Comparison of ENCODE assay signal across 26 cellular contexts in the genomic region with DNA sequence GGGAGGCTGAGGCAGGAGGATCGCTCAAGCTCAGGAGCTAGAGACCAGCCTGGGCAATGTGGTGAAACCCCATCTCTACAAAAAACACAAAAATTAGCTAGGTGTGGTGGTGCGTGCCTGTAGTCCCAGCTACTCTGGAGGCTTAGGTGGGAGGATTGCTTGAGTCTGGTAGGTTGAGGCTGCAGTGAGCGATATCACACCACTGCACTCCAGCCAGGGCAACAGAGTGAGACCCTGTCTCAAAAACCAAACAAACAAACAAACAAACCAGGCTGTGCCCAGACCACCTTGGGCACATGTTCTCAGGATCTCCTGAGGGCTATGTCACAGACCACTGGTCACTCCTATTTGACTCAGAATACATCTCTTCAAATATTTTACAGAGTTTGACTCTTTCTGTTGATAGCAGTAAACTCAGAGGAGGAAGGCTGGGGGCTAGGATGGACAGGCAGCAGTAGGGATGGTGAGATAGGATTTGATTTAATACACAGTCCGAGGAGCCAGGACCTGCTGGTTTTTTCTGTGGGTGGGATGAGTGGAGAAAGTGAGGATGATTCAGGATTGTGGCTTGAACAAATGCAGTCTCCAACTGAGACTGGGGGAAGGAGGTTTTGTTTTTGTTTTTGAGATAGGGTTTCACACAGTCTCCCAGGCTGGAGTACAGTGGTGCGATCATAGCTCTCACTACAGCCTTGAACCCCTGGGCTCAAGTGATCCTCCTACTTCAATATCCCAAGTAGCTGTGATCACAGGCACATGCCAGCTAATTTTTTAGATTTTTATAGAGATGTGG. TPM values are rescaled to one million over a fixed set of nuclear protein-coding genes. Genes with fewer than 3 reads are reported as not detected.
DNase-seq lines count a peak whose midpoint lies in the region; ATAC-seq and TF ChIP-seq lines count a peak whose summit lies in the region.
"Had no signal": no experiment of that assay in that cellular context is flagged by ENCODE, and none has a peak within 500 bp of the region (broad histone marks: within the 10 kb centered on the region; RNA-seq: fewer than 3 reads in every experiment).

No MANE protein-coding gene starts in this region.

- no peak for DNase-seq in activated naive CD4-positive, alpha-beta T cell treated with anti-CD3 and anti-CD28 coated beads for 36 hours
- DNase-seq in brain microvascular endothelial cell (peak; percentile 84), stromal cell of bone marrow (ENCODE audit: low read depth) (peak; percentile 28), colonic mucosa (no peak), KG1 (lab: John Stamatoyannopoulos, UW) (no peak)
- DNase-seq: 8988T; activated CD4-positive, alpha-beta T cell treated with anti-CD3 and anti-CD28 coated beads, Interleukin-2, amount 50 U/mL, for 1 hour; activated naive CD4-positive, alpha-beta T cell treated with anti-CD3 and anti-CD28 coated beads, Interleukin-2, amount 10 ng/mL, durations not matched to agents 7 days and 5 days; CD8-positive, alpha-beta T cell; left lung; NCI-H1092 treated with DMSO at 0.1 percent for 48 hours; NCI-H187 treated with DMSO at 0.1 percent for 48 hours; NCI-H748 treated with DMSO at 0.1 percent for 48 hours; small intestine; substantia nigra had no signal

- H3K4me1 Mint-ChIP-seq in activated naive CD4-positive, alpha-beta T cell treated with anti-CD3 and anti-CD28 coated beads, Interleukin-2, amount 50 U/mL, for 24 hours: no peaks in the 10 kb centered on the region
- no peaks in the 10 kb centered on the region for H3K4me1 Mint-ChIP-seq in activated naive CD4-positive, alpha-beta T cell treated with anti-CD3 and anti-CD28 coated beads for 36 hours (ENCODE audit: low read depth)
- peaks cover 64% of the 10 kb centered on the region for H3K4me1 Mint-ChIP-seq in nephron
- H3K4me1 Mint-ChIP-seq: activated naive CD4-positive, alpha-beta T cell treated with anti-CD3 and anti-CD28 coated beads, Interleukin-2, amount 10 ng/mL, durations not matched to agents 7 days and 5 days; central memory CD8-positive, alpha-beta T cell had no signal

- peak overlapping the region; percentile 10 for H3K27ac Mint-ChIP-seq in activated naive CD4-positive, alpha-beta T cell treated with anti-CD3 and anti-CD28 coated beads, Interleukin-2, amount 50 U/mL, for 24 hours
- no peak overlapping the region for H3K27ac Mint-ChIP-seq in activated naive CD4-positive, alpha-beta T cell treated with anti-CD3 and anti-CD28 coated beads for 36 hours
- peak overlapping the region; percentile 30 to 81 (median 71) for H3K27ac Mint-ChIP-seq in nephron
- H3K27ac Mint-ChIP-seq: activated naive CD4-positive, alpha-beta T cell treated with anti-CD3 and anti-CD28 coated beads, Interleukin-2, amount 10 ng/mL, durations not matched to agents 7 days and 5 days; CD8-positive, alpha-beta T cell; GM23338; T-helper 2 cell treated with Interferon-gamma antibody and Interleukin-4, amounts not matched to agents 5 μg/mL and 100 μg/mL, for 36 hours had no signal

- H3K27ac ChIP-seq in brain microvascular endothelial cell (peak overlapping the region; percentile 49), colonic mucosa (no peak overlapping the region)
- H3K27ac ChIP-seq: epithelial cell of prostate, left lung, prostate gland, RWPE1, VCaP had no signal

- intact Hi-C loops in activated naive CD4-positive, alpha-beta T cell treated with anti-CD3 and anti-CD28 coated beads for 36 hours (cut with micrococcal nuclease): no loop called here
- intact Hi-C loops in colonic mucosa (cut with DNase I): no loop called here

- TF ChIP-seq CTCF in brain microvascular endothelial cell (IDR thresholded peaks at IDR 0.05; ENCODE audit: low read depth, low read length, missing control alignments): no peak
- no peak for TF ChIP-seq CTCF in nephron (IDR thresholded peaks at IDR 0.05; ENCODE audit: unreplicated experiment in 3 of 3)
- TF ChIP-seq CTCF in colonic mucosa (IDR thresholded peaks at IDR 0.05): no peak

- H3K9ac ChIP-seq in colonic mucosa (ENCODE audit: low read depth in 2 of 2, low read length in 2 of 2): no peak overlapping the region

- in situ Hi-C loops in brain microvascular endothelial cell (cut with HindIII; ENCODE audit: low pct_ligation_motif_present, low sequenced_read_pairs): no loop called here

- H3K4me3 Mint-ChIP-seq in activated naive CD4-positive, alpha-beta T cell treated with anti-CD3 and anti-CD28 coated beads, Interleukin-2, amount 50 U/mL, for 24 hours: no peak overlapping the region
- H3K4me3 Mint-ChIP-seq in activated naive CD4-positive, alpha-beta T cell treated with anti-CD3 and anti-CD28 coated beads for 36 hours: no peak overlapping the region
- H3K4me3 Mint-ChIP-seq in nephron: peak overlapping the region in 1 of 3 experiments; percentile 13
- H3K4me3 Mint-ChIP-seq: activated naive CD4-positive, alpha-beta T cell treated with anti-CD3 and anti-CD28 coated beads, Interleukin-2, amount 10 ng/mL, durations not matched to agents 7 days and 5 days; CD8-positive, alpha-beta T cell; central memory CD8-positive, alpha-beta T cell; GM23338; neural crest cell; T-helper 2 cell treated with Interferon-gamma antibody and Interleukin-4, amounts not matched to agents 5 μg/mL and 100 μg/mL, for 36 hours had no signal

- no peaks in the 10 kb centered on the region for H3K9me3 Mint-ChIP-seq in activated naive CD4-positive, alpha-beta T cell treated with anti-CD3 and anti-CD28 coated beads, Interleukin-2, amount 50 U/mL, for 24 hours
- H3K9me3 Mint-ChIP-seq in activated naive CD4-positive, alpha-beta T cell treated with anti-CD3 and anti-CD28 coated beads for 36 hours: no peaks in the 10 kb centered on the region
- H3K9me3 Mint-ChIP-seq in nephron: no peaks in the 10 kb centered on the region
- H3K9me3 Mint-ChIP-seq: activated naive CD4-positive, alpha-beta T cell treated with anti-CD3 and anti-CD28 coated beads, Interleukin-2, amount 10 ng/mL, durations not matched to agents 7 days and 5 days; CD8-positive, alpha-beta T cell; central memory CD8-positive, alpha-beta T cell; neural crest cell; T-helper 2 cell treated with Interferon-gamma antibody and Interleukin-4, amounts not matched to agents 5 μg/mL and 100 μg/mL, for 36 hours had no signal

- no peaks in the 10 kb centered on the region for H3K36me3 ChIP-seq in brain microvascular endothelial cell (replicated peaks)
- no peaks in the 10 kb centered on the region for H3K36me3 ChIP-seq in colonic mucosa
- H3K36me3 ChIP-seq: left lung, prostate gland had no signal

- no peaks in the 10 kb centered on the region for H3K9me3 ChIP-seq in colonic mucosa
- H3K9me3 ChIP-seq: left lung, prostate gland had no signal

- H3K36me3 Mint-ChIP-seq in activated naive CD4-positive, alpha-beta T cell treated with anti-CD3 and anti-CD28 coated beads, Interleukin-2, amount 50 U/mL, for 24 hours: no peaks in the 10 kb centered on the region
- H3K36me3 Mint-ChIP-seq in activated naive CD4-positive, alpha-beta T cell treated with anti-CD3 and anti-CD28 coated beads for 36 hours (ENCODE audit: low read depth): no peaks in the 10 kb centered on the region
- no peaks in the 10 kb centered on the region for H3K36me3 Mint-ChIP-seq in nephron (ENCODE audit: low read depth)
- H3K36me3 Mint-ChIP-seq: activated naive CD4-positive, alpha-beta T cell treated with anti-CD3 and anti-CD28 coated beads, Interleukin-2, amount 10 ng/mL, durations not matched to agents 7 days and 5 days; CD8-positive, alpha-beta T cell had no signal

- H3K27me3 Mint-ChIP-seq in activated naive CD4-positive, alpha-beta T cell treated with anti-CD3 and anti-CD28 coated beads, Interleukin-2, amount 50 U/mL, for 24 hours: peaks cover 1% of the 10 kb centered on the region
- H3K27me3 Mint-ChIP-seq in activated naive CD4-positive, alpha-beta T cell treated with anti-CD3 and anti-CD28 coated beads for 36 hours (ENCODE audit: low read depth): no peaks in the 10 kb centered on the region
- no peaks in the 10 kb centered on the region for H3K27me3 Mint-ChIP-seq in nephron (ENCODE audit: low read depth)
- H3K27me3 Mint-ChIP-seq: activated naive CD4-positive, alpha-beta T cell treated with anti-CD3 and anti-CD28 coated beads, Interleukin-2, amount 10 ng/mL, durations not matched to agents 7 days and 5 days had no signal

- no peak for ATAC-seq in HG03457 (IDR thresholded peaks at IDR 0.05; ENCODE audit: unreplicated experiment)
- ATAC-seq: CD8-positive, alpha-beta T cell; left lung had no signal

- CTCF ChIA-PET in activated naive CD4-positive, alpha-beta T cell treated with anti-CD3 and anti-CD28 coated beads for 36 hours (lab: Charles Lee): interaction anchor here (1.0 kb wide), 1 partner anchor 257 kb away, joined by 3 read pairs; no protein-coding TSS in a partner anchor

- no peaks in the 10 kb centered on the region for H3K4me1 ChIP-seq in colonic mucosa
- H3K4me1 ChIP-seq: left lung, prostate gland had no signal

- no peaks in the 10 kb centered on the region for H3K27me3 ChIP-seq in brain microvascular endothelial cell (replicated peaks)
- no peaks in the 10 kb centered on the region for H3K27me3 ChIP-seq in colonic mucosa
- H3K27me3 ChIP-seq: left lung had no signal

- H3K4me3 ChIP-seq in brain microvascular endothelial cell (ENCODE audit: low read depth, low read length) (no peak overlapping the region), colonic mucosa (no peak overlapping the region)
- H3K4me3 ChIP-seq: GM23338, left lung, prostate gland had no signal

RNA-seq across cellular contexts. Expression of gene OLFML3, which starts 46.5 kb away (rescaled TPM):
- under 1 TPM in 1 of 2 experiments, not detected in 1; 0.10 TPM for total RNA-seq in activated naive CD4-positive, alpha-beta T cell treated with anti-CD3 and anti-CD28 coated beads for 36 hours
- total RNA-seq in colonic mucosa: 10 to 100 TPM in 1 of 2 donors, 1 to 10 TPM in 1; 6.1 to 17.4 TPM

Comparison
In these comparisons a context has a peak if more than half of its experiments do, and no peak if none do; other contexts are left out.
1. DNase-seq: peak in brain microvascular endothelial cell (single experiment) and stromal cell of bone marrow (single experiment); none in activated naive CD4-positive, alpha-beta T cell treated with anti-CD3 and anti-CD28 coated beads for 36 hours (single experiment), colonic mucosa (single experiment) and KG1 (single experiment).
2. RNA of gene OLFML3, which starts 46.5 kb away (total RNA-seq): 6.1 to 17.4 TPM in colonic mucosa; 0.10 TPM in activated naive CD4-positive, alpha-beta T cell treated with anti-CD3 and anti-CD28 coated beads for 36 hours; every median in the first group is over 4 times any median in the second.